ENCODE assay signal across 8 cellular contexts in genomic region chr16:27109666-27110523, GRCh38. TPM values are rescaled to one million over a fixed set of nuclear protein-coding genes. Genes with fewer than 3 reads are reported as not detected.
DNase-seq lines count a peak whose midpoint lies in the region; ATAC-seq and TF ChIP-seq lines count a peak whose summit lies in the region.

No MANE protein-coding gene starts in this region.

- peaks cover 9% of the 10 kb centered on the region for H3K4me1 ChIP-seq in CD8-positive, alpha-beta T cell (ENCODE audit: insufficient read depth, low read length)
- H3K4me1 ChIP-seq in HCT116 (ENCODE audit: control insufficient read depth in 1 of 2, insufficient read depth in 2 of 2, low read length in 2 of 2) (peaks cover 7 to 16% of the 10 kb centered on the region in 2 experiments), duodenal mucosa (ENCODE audit: control insufficient read depth in 1 of 2, insufficient read depth in 2 of 2, low read length in 2 of 2) (peaks cover 18 to 21% of the 10 kb centered on the region in 2 donors)

- no peaks in the 10 kb centered on the region for H3K4me1 Mint-ChIP-seq in CD8-positive, alpha-beta T cell (ENCODE audit: low read depth)
- H3K4me1 Mint-ChIP-seq in activated CD4-positive, alpha-beta memory T cell treated with anti-CD3 and anti-CD28 coated beads for 36 hours (ENCODE audit: low read depth), result peaks cover 5% of the 10 kb centered on the region

- H3K9me3 ChIP-seq in CD8-positive, alpha-beta T cell (ENCODE audit: low read length), result no peaks in the 10 kb centered on the region
- H3K9me3 ChIP-seq in HCT116 (ENCODE audit: control insufficient read depth in 1 of 2, insufficient read depth in 1 of 2, low read depth in 1 of 2, low read length in 2 of 2) (no peaks in the 10 kb centered on the region), duodenal mucosa (ENCODE audit: control insufficient read depth in 1 of 2, low read length in 2 of 2) (no peaks in the 10 kb centered on the region)

- H3K27me3 Mint-ChIP-seq in CD8-positive, alpha-beta T cell (ENCODE audit: low read depth), result peaks cover 7% of the 10 kb centered on the region
- H3K27me3 Mint-ChIP-seq in activated CD4-positive, alpha-beta memory T cell treated with anti-CD3 and anti-CD28 coated beads for 36 hours, result no peaks in the 10 kb centered on the region

- TF ChIP-seq RAD21 in HCT116 (IDR thresholded peaks at IDR 0.05; ENCODE audit: low read depth), result peak; percentile 78

- H3K9me2 ChIP-seq in HCT116 (ENCODE audit: insufficient read depth), result no peaks in the 10 kb centered on the region

- peak overlapping the region; percentile 76 for H3K4me2 ChIP-seq in HCT116 (ENCODE audit: low read length)

- DNase-seq in CD8-positive, alpha-beta T cell, result peak; percentile 64 to 85 (median 71)
- DNase-seq in HCT116 (ENCODE audit: low read depth, low spot score), result no peak
- peak; percentile 54 for DNase-seq in NCI-H345 (lab: John Stamatoyannopoulos, UW)
- peak; percentile 86 for DNase-seq in activated CD4-positive, alpha-beta memory T cell treated with anti-CD3 and anti-CD28 coated beads for 36 hours
- peak; percentile 62 to 63 for DNase-seq in lung microvascular endothelial cell (ENCODE audit: low read depth in 2 of 2)
- peak; percentile 70 to 76 (median 72) for DNase-seq in stimulated activated CD4-positive, alpha-beta T cell treated with anti-CD3 and anti-CD28 coated beads, TNF-alpha, amount 100 ng/mL, for 48 hours (ENCODE audit: low read depth in 3 of 3)

- TF ChIP-seq POLR2A in HCT116 (IDR thresholded peaks at IDR 0.05; ENCODE audit: borderline replicate concordance, extremely low read depth, insufficient read depth, insufficient read length), result no peak

- BruUV-seq in HCT116 (replicated peaks; lab: Mats Ljungman, UMichigan), result no TSS peak

- H3K9me3 Mint-ChIP-seq in CD8-positive, alpha-beta T cell, result no peaks in the 10 kb centered on the region
- H3K9me3 Mint-ChIP-seq in activated CD4-positive, alpha-beta memory T cell treated with anti-CD3 and anti-CD28 coated beads for 36 hours, result no peaks in the 10 kb centered on the region

- H3K4me3 Mint-ChIP-seq in CD8-positive, alpha-beta T cell, result peak overlapping the region; percentile 66
- H3K4me3 Mint-ChIP-seq in activated CD4-positive, alpha-beta memory T cell treated with anti-CD3 and anti-CD28 coated beads for 36 hours, result peak overlapping the region; percentile 53

- no peak overlapping the region for H3K27ac ChIP-seq in CD8-positive, alpha-beta T cell (ENCODE audit: low read depth, low read length)
- no peak overlapping the region for H3K27ac ChIP-seq in HCT116 (ENCODE audit: low read depth, low read length)
- H3K27ac ChIP-seq in duodenal mucosa (ENCODE audit: low read depth, low read length), result peak overlapping the region; percentile 39

- POLR2A ChIA-PET in CD8-positive, alpha-beta T cell (lab: Charles Lee), result interaction anchor here (0.6 kb wide), 1 partner anchor 125 kb away, joined by 3 read pairs; no protein-coding TSS in a partner anchor
- POLR2A ChIA-PET in HCT116 (lab: Charles Lee), result interaction anchor here (0.7 to 1.7 kb wide), 3 partner anchors 94 to 1259 kb away, joined by 3 to 6 read pairs (median 3); partner anchors contain the start of gene KDM8
- POLR2A ChIA-PET in activated CD4-positive, alpha-beta memory T cell treated with anti-CD3 and anti-CD28 coated beads for 36 hours (lab: Charles Lee), result no interaction called here

- CTCF ChIA-PET in CD8-positive, alpha-beta T cell (lab: Charles Lee), result interaction anchor here (0.6 to 2.3 kb wide), 7 partner anchors 10 to 1410 kb away, joined by 3 to 10 read pairs (median 3); no protein-coding TSS in a partner anchor
- CTCF ChIA-PET in HCT116 (lab: Charles Lee), result interaction anchor here (0.5 to 1.7 kb wide), 28 partner anchors 8 to 1964 kb away, joined by 3 to 12 read pairs (median 4); no protein-coding TSS in a partner anchor
- CTCF ChIA-PET in activated CD4-positive, alpha-beta memory T cell treated with anti-CD3 and anti-CD28 coated beads for 36 hours (lab: Charles Lee), result interaction anchor here (0.6 to 1.9 kb wide), 14 partner anchors 9 to 1884 kb away, joined by 3 to 8 read pairs (median 4); no protein-coding TSS in a partner anchor

- H3K36me3 ChIP-seq in CD8-positive, alpha-beta T cell (ENCODE audit: insufficient read depth, low read length), result no peaks in the 10 kb centered on the region
- H3K36me3 ChIP-seq in HCT116 (ENCODE audit: control insufficient read depth in 1 of 2, insufficient read depth in 2 of 2, low read length in 2 of 2) (no peaks in the 10 kb centered on the region), duodenal mucosa (ENCODE audit: control insufficient read depth in 1 of 2, insufficient read depth in 2 of 2, low read length in 2 of 2) (no peaks in the 10 kb centered on the region)

- TF ChIP-seq CTCF in CD8-positive, alpha-beta T cell (IDR thresholded peaks at IDR 0.05), result peak; percentile 74
- peak; percentile 26 to 84 (median 63); a peak in 5 of 6 replicates for TF ChIP-seq CTCF in HCT116 (IDR thresholded peaks at IDR 0.05 in 2 of 3, conservative IDR thresholded peaks at IDR 0.05 in 1 of 3; ENCODE audit: borderline replicate concordance in 1 of 3, insufficient read depth in 1 of 3, low read depth in 2 of 3, low read length in 2 of 3)

- H4K20me1 ChIP-seq in HCT116 (ENCODE audit: insufficient read depth), result no peaks in the 10 kb centered on the region

- H3K9ac ChIP-seq in HCT116 (ENCODE audit: low read length) (no peak overlapping the region), duodenal mucosa (ENCODE audit: low read depth in 1 of 2, low read length in 2 of 2) (peak overlapping the region; percentile 15 to 54)

- intact Hi-C loops in CD8-positive, alpha-beta T cell (cut with DNase I, micrococcal nuclease), result loop anchor here (2.0 to 10.0 kb wide), 4 partner anchors 121 to 1878 kb away; no protein-coding TSS in a partner anchor
- intact Hi-C loops in HCT116 (cut with micrococcal nuclease), result loop anchor here (1.0 to 2.0 kb wide), 3 partner anchors 147 to 1834 kb away; no protein-coding TSS in a partner anchor
- intact Hi-C loops in activated CD4-positive, alpha-beta memory T cell treated with anti-CD3 and anti-CD28 coated beads for 36 hours (cut with micrococcal nuclease), result loop anchor here (5.0 kb wide), 1 partner anchor 1273 kb away; no protein-coding TSS in a partner anchor

- H2AFZ ChIP-seq in HCT116 (ENCODE audit: low read depth, low read length, poor library complexity, severe bottlenecking), result peak overlapping the region; percentile 35

- no peak overlapping the region for H3K27ac Mint-ChIP-seq in CD8-positive, alpha-beta T cell
- no peak overlapping the region for H3K27ac Mint-ChIP-seq in activated CD4-positive, alpha-beta memory T cell treated with anti-CD3 and anti-CD28 coated beads for 36 hours

- H3K36me3 Mint-ChIP-seq in CD8-positive, alpha-beta T cell, result no peaks in the 10 kb centered on the region
- H3K36me3 Mint-ChIP-seq in activated CD4-positive, alpha-beta memory T cell treated with anti-CD3 and anti-CD28 coated beads for 36 hours, result no peaks in the 10 kb centered on the region

- H3K27me3 ChIP-seq in CD8-positive, alpha-beta T cell (ENCODE audit: insufficient read depth, low read length), result no peaks in the 10 kb centered on the region
- H3K27me3 ChIP-seq in HCT116 (ENCODE audit: insufficient read depth, low read length) (no peaks in the 10 kb centered on the region), duodenal mucosa (ENCODE audit: control insufficient read depth in 1 of 2, insufficient read depth in 2 of 2, low read length in 2 of 2) (no peaks in the 10 kb centered on the region)

- H3K79me2 ChIP-seq in HCT116 (ENCODE audit: insufficient read depth, low read length), result no peaks in the 10 kb centered on the region

- ATAC-seq in CD8-positive, alpha-beta T cell, result peak; percentile 98
- ATAC-seq in HCT116 (peak; percentile 91), HG03571 (IDR thresholded peaks at IDR 0.05; ENCODE audit: unreplicated experiment) (no peak)

- H3K4me3 ChIP-seq in CD8-positive, alpha-beta T cell (ENCODE audit: low read depth, low read length), result peak overlapping the region; percentile 43
- H3K4me3 ChIP-seq in HCT116 (replicated peaks in 1 of 2; ENCODE audit: low read depth in 1 of 2, low read length in 2 of 2), result peak overlapping the region; percentile 24 to 46
- H3K4me3 ChIP-seq in duodenal mucosa (ENCODE audit: low read depth in 1 of 2, low read length in 2 of 2), result peak overlapping the region; percentile 41 to 60

- RAD21 ChIA-PET in HCT116 (lab: Charles Lee; ENCODE audit: low non-redundant PET in 1 of 2, low total read pairs in 2 of 2, uncharacterized antibody in 2 of 2, unreplicated experiment in 2 of 2), result interaction anchor here (0.6 to 0.7 kb wide), 6 partner anchors 159 to 1406 kb away, joined by 3 to 8 read pairs (median 6); no protein-coding TSS in a partner anchor

TF ChIP-seq in HCT116, 20 proteins besides CTCF, POLR2A, EP300 and RAD21:
- no peak for TF ChIP-seq ZFX (IDR thresholded peaks at IDR 0.05)

RNA-seq across cellular contexts. Expression of gene C16orf82, which starts 43.2 kb away (rescaled TPM):
- total RNA-seq in CD8-positive, alpha-beta T cell, result not detected
- total RNA-seq in HCT116 (2021; ENCODE audit: unreplicated experiment), result not detected
- not detected in 2 replicates for polyA plus RNA-seq in HCT116 (2012)
- not detected for total RNA-seq in activated CD4-positive, alpha-beta memory T cell treated with anti-CD3 and anti-CD28 coated beads for 36 hours
- total RNA-seq in lung microvascular endothelial cell, result not detected in 2 replicates
